8 cellular contexts compared by ENCODE assay signal in the genomic region with DNA sequence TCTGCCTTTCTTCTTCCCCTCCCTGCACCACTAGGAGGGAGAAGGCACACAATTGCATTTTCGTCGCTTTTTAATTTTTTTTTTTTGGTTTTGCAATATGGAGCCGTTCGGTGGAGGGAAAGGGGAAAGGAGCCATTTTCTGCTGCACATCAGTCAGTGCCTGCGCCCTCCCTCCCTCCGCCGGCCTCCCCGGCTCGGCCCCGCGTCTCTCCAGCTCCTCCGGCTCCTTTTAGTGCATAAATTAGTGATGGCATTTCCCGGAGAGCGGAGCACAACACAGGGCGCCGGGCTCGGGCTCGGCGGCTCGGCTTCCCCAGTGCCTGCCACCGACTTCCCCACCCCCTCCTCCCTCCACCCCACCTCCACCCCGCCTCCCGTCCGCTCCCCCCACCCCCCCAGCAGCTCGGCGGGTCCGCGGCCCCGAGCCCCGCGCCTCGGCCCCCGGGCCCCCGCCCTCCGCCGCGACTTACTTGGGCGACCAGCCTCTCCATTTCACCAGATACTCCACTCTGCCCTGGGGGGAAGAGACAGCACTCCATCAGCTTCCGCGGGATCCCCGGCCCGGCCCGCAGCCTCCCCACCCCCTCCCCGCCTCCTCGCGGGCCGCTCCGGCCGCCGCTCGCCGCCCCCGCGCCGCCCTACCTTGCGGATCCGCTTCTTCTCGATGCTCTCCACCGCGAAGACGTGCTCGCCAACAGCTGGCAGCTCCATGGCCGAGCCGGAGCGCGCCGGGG. TPM values are rescaled to one million over a fixed set of nuclear protein-coding genes. Genes with fewer than 3 reads are reported as not detected.
A peak's percentile ranks its signal among the peaks of the same experiment; 100 is the strongest.
DNase-seq lines count a peak whose midpoint lies in the region; ATAC-seq and TF ChIP-seq lines count a peak whose summit lies in the region.

No MANE protein-coding gene starts in this region.

- H3K4me3 ChIP-seq in endodermal cell (ENCODE audit: low read length) = peak overlapping the region; percentile 81

- H3K4me1 ChIP-seq in endodermal cell (ENCODE audit: control insufficient read depth, insufficient read depth, low read length) = peaks cover 8% of the 10 kb centered on the region

- H3K36me3 ChIP-seq in endodermal cell (ENCODE audit: control insufficient read depth, insufficient read depth, low read length) = no peaks in the 10 kb centered on the region

- H3K9ac ChIP-seq in endodermal cell (ENCODE audit: extremely low read depth, low read length, poor library complexity, severe bottlenecking) = peak overlapping the region; percentile 13

- TF ChIP-seq CTCF in endodermal cell (conservative IDR thresholded peaks at IDR 0.05) (no peak), mesothelial cell of epicardium (IDR thresholded peaks at IDR 0.05; ENCODE audit: unreplicated experiment) (no peak)

- H3K4me1 Mint-ChIP-seq in activated CD8-positive, alpha-beta T cell treated with anti-CD3 and anti-CD28 coated beads, Interleukin-2, amount 10 ng/mL, durations not matched to agents 7 days and 5 days (ENCODE audit: low read depth) = peaks cover 51% of the 10 kb centered on the region
- H3K4me1 Mint-ChIP-seq in endodermal cell = peaks cover 12% of the 10 kb centered on the region
- peaks cover 45% of the 10 kb centered on the region for H3K4me1 Mint-ChIP-seq in mesothelial cell of epicardium

- ATAC-seq in HG02798 (IDR thresholded peaks at IDR 0.05; ENCODE audit: poor library complexity, unreplicated experiment) = peak; percentile 24
- ATAC-seq in activated CD8-positive, alpha-beta T cell treated with anti-CD3 and anti-CD28 coated beads, Interleukin-2, amount 10 ng/mL, durations not matched to agents 7 days and 5 days = peak; percentile 18

- peaks cover 32% of the 10 kb centered on the region for H3K36me3 Mint-ChIP-seq in activated CD8-positive, alpha-beta T cell treated with anti-CD3 and anti-CD28 coated beads, Interleukin-2, amount 10 ng/mL, durations not matched to agents 7 days and 5 days (ENCODE audit: low read depth)
- H3K36me3 Mint-ChIP-seq in endodermal cell (ENCODE audit: low read depth) = no peaks in the 10 kb centered on the region
- peaks cover 3% of the 10 kb centered on the region for H3K36me3 Mint-ChIP-seq in mesothelial cell of epicardium

- H3K27ac Mint-ChIP-seq in activated CD8-positive, alpha-beta T cell treated with anti-CD3 and anti-CD28 coated beads, Interleukin-2, amount 10 ng/mL, durations not matched to agents 7 days and 5 days = peak overlapping the region; percentile 99
- peak overlapping the region; percentile 81 for H3K27ac Mint-ChIP-seq in endodermal cell
- peak overlapping the region; percentile 96 for H3K27ac Mint-ChIP-seq in mesothelial cell of epicardium

- H3K9me3 ChIP-seq in endodermal cell (ENCODE audit: control insufficient read depth, low read length) = no peaks in the 10 kb centered on the region

- CTCF ChIA-PET in activated CD8-positive, alpha-beta T cell treated with anti-CD3 and anti-CD28 coated beads, Interleukin-2, amount 10 ng/mL, durations not matched to agents 7 days and 5 days (lab: Charles Lee) = interaction anchor here (0.6 to 7.0 kb wide), 16 partner anchors 9 to 155 kb away, joined by 3 to 94 read pairs (median 7); partner anchors contain the start of genes CBX2 and CBX8

- peak overlapping the region; percentile 57 for H3K27ac ChIP-seq in endodermal cell (ENCODE audit: low read depth, low read length)

- peaks cover 30% of the 10 kb centered on the region for H3K27me3 Mint-ChIP-seq in activated CD8-positive, alpha-beta T cell treated with anti-CD3 and anti-CD28 coated beads, Interleukin-2, amount 10 ng/mL, durations not matched to agents 7 days and 5 days (ENCODE audit: low read depth)
- H3K27me3 Mint-ChIP-seq in endodermal cell (ENCODE audit: insufficient read depth) = peaks cover 87% of the 10 kb centered on the region
- H3K27me3 Mint-ChIP-seq in mesothelial cell of epicardium (ENCODE audit: low read depth) = peaks cover 58% of the 10 kb centered on the region

- WGBS in endodermal cell (ENCODE audit: insufficient coverage in 1 of 2, insufficient read length in 1 of 2), 2 experiments = 0% methylated on average over 20 to 47 of the region's 67 CpGs

- DNase-seq in NCI-H1105 treated with DMSO at 0.1 percent for 48 hours (lab: John Stamatoyannopoulos, UW) (peak; percentile 35), NCI-H1105 (lab: John Stamatoyannopoulos, UW) (no peak), NCI-H345 (lab: John Stamatoyannopoulos, UW) (peak; percentile 79), endodermal cell (peak; percentile 90), mesothelial cell of epicardium (ENCODE audit: low spot score in 2 of 2, unreplicated experiment in 2 of 2) (peak in 1 of 2 experiments; percentile 75), superior temporal gyrus (ENCODE audit: extremely low spot score) (peak; percentile 62)
- DNase-seq in activated CD8-positive, alpha-beta T cell treated with anti-CD3 and anti-CD28 coated beads, Interleukin-2, amount 10 ng/mL, durations not matched to agents 7 days and 5 days = peak; percentile 70

- peak overlapping the region; percentile 97 for H3K4me3 Mint-ChIP-seq in activated CD8-positive, alpha-beta T cell treated with anti-CD3 and anti-CD28 coated beads, Interleukin-2, amount 10 ng/mL, durations not matched to agents 7 days and 5 days
- peak overlapping the region; percentile 67 for H3K4me3 Mint-ChIP-seq in endodermal cell
- H3K4me3 Mint-ChIP-seq in mesothelial cell of epicardium = peak overlapping the region; percentile 84

- POLR2A ChIA-PET in activated CD8-positive, alpha-beta T cell treated with anti-CD3 and anti-CD28 coated beads, Interleukin-2, amount 10 ng/mL, durations not matched to agents 7 days and 5 days (lab: Charles Lee) = interaction anchor here (0.5 to 2.9 kb wide), 14 partner anchors 13 to 1840 kb away, joined by 3 to 19 read pairs (median 4); partner anchors contain the start of gene CBX8

- H3K9me3 Mint-ChIP-seq in activated CD8-positive, alpha-beta T cell treated with anti-CD3 and anti-CD28 coated beads, Interleukin-2, amount 10 ng/mL, durations not matched to agents 7 days and 5 days (ENCODE audit: insufficient read depth) = no peaks in the 10 kb centered on the region
- H3K9me3 Mint-ChIP-seq in endodermal cell (peaks cover 8% of the 10 kb centered on the region), mesothelial cell of epicardium (no peaks in the 10 kb centered on the region)

- peaks cover 87% of the 10 kb centered on the region for H3K27me3 ChIP-seq in endodermal cell (ENCODE audit: control insufficient read depth, insufficient read depth, low read length, poor library complexity, severe bottlenecking)

RNA-seq across cellular contexts. Expression of gene CBX4, which starts 0.5 kb away (rescaled TPM):
- 10 to 100 TPM; 50.3 to 57.2 TPM for total RNA-seq in activated CD8-positive, alpha-beta T cell treated with anti-CD3 and anti-CD28 coated beads, Interleukin-2, amount 10 ng/mL, durations not matched to agents 7 days and 5 days
- total RNA-seq in endodermal cell (1 to 10 TPM; 4.2 to 4.9 TPM), mesothelial cell of epicardium (30.8 to 35.0 TPM (median 32.1 TPM) in 3 replicates)
- 14.4 TPM for polyA plus RNA-seq in endodermal cell (2013, experiment 1 of 2)
- polyA plus RNA-seq in endodermal cell (2013, experiment 2 of 2) = 9.6 TPM

RNA-seq across cellular contexts. Expression of gene CBX8, which starts 41.8 kb away (rescaled TPM):
- 1 to 10 TPM; 8.6 to 9.4 TPM for total RNA-seq in activated CD8-positive, alpha-beta T cell treated with anti-CD3 and anti-CD28 coated beads, Interleukin-2, amount 10 ng/mL, durations not matched to agents 7 days and 5 days
- total RNA-seq in endodermal cell (1 to 10 TPM; 5.4 to 5.6 TPM), mesothelial cell of epicardium (15.5 to 18.6 TPM (median 16.3 TPM) in 3 replicates)
- 11.0 TPM for polyA plus RNA-seq in endodermal cell (2013, experiment 1 of 2)
- polyA plus RNA-seq in endodermal cell (2013, experiment 2 of 2) = 8.7 TPM
